ENCODE assay signal across 1 cellular context in the genomic region with DNA sequence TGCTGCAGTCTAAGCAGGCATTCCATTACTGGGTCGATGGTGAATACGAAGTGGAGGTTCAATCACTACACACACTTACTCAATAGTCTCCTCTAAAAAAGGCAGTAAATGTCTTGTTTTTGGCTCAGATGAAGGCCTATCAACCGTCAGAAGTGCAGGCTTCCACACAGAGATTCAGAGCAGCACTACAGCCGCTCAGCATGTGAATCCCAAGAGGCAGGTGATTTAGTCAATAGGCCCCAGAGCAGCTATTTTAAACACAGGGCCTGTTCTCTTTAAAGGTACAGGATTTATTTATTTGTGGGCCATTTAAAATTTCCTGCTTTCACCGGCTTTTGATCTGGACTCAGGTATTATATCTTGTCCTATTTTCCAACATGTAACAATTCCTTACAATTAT.
TF ChIP-seq lines count a peak whose summit lies in the region.

No MANE protein-coding gene starts in this region.

TF ChIP-seq in GM23338, 12 proteins besides CTCF, POLR2A, EP300 and RAD21 (continued from another document):
- TF ChIP-seq ZNF462 (CRISPR knock-in tag; IDR thresholded peaks at IDR 0.05) (no peak), CREB1 (CRISPR knock-in tag; IDR thresholded peaks at IDR 0.05; ENCODE audit: low read depth) (no peak), ZNF331 (CRISPR knock-in tag; IDR thresholded peaks at IDR 0.05; ENCODE audit: low read depth) (no peak), JUNB (IDR thresholded peaks at IDR 0.05; ENCODE audit: unreplicated experiment) (no peak), NANOG (IDR thresholded peaks at IDR 0.05; ENCODE audit: borderline replicate concordance) (no peak), EZH2 (IDR thresholded peaks at IDR 0.05; ENCODE audit: low read depth, unreplicated experiment) (no peak)
- TF ChIP-seq, protein P1, sequence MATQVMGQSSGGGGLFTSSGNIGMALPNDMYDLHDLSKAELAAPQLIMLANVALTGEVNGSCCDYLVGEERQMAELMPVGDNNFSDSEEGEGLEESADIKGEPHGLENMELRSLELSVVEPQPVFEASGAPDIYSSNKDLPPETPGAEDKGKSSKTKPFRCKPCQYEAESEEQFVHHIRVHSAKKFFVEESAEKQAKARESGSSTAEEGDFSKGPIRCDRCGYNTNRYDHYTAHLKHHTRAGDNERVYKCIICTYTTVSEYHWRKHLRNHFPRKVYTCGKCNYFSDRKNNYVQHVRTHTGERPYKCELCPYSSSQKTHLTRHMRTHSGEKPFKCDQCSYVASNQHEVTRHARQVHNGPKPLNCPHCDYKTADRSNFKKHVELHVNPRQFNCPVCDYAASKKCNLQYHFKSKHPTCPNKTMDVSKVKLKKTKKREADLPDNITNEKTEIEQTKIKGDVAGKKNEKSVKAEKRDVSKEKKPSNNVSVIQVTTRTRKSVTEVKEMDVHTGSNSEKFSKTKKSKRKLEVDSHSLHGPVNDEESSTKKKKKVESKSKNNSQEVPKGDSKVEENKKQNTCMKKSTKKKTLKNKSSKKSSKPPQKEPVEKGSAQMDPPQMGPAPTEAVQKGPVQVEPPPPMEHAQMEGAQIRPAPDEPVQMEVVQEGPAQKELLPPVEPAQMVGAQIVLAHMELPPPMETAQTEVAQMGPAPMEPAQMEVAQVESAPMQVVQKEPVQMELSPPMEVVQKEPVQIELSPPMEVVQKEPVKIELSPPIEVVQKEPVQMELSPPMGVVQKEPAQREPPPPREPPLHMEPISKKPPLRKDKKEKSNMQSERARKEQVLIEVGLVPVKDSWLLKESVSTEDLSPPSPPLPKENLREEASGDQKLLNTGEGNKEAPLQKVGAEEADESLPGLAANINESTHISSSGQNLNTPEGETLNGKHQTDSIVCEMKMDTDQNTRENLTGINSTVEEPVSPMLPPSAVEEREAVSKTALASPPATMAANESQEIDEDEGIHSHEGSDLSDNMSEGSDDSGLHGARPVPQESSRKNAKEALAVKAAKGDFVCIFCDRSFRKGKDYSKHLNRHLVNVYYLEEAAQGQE (IDR thresholded peaks at IDR 0.05; ENCODE audit: unreplicated experiment) = no peak
